8 cellular contexts compared by ENCODE assay signal in genomic region chrX:47561653-47562151, GRCh38. TPM values are rescaled to one million over a fixed set of nuclear protein-coding genes. Genes with fewer than 3 reads are reported as not detected.
DNase-seq lines count a peak whose midpoint lies in the region; FAIRE-seq and TF ChIP-seq lines count a peak whose summit lies in the region.

No MANE protein-coding gene starts in this region.

- FAIRE-seq in H54 (lab: Jason Lieb, UNC) = no peak

- H3K4me3 ChIP-seq in iPS-20b (ENCODE audit: low read length) (peak overlapping the region; percentile 93), stomach (peak overlapping the region; percentile 51 to 64 (median 60))

- peak; percentile 56 for DNase-seq in NCI-H1092 treated with DMSO at 0.1 percent for 48 hours (lab: John Stamatoyannopoulos, UW)
- DNase-seq in NCI-H1092 (lab: John Stamatoyannopoulos, UW) = no peak
- no peak for DNase-seq in stomach
- no peak for DNase-seq in H54 (ENCODE audit: insufficient read length, low spot score)
- DNase-seq in SHP77 (lab: John Stamatoyannopoulos, UW) = no peak
- DNase-seq in COLO829 (ENCODE audit: low spot score) = no peak

- no peak overlapping the region for H3K27ac ChIP-seq in iPS-20b (ENCODE audit: low read length)
- peak overlapping the region; percentile 54 to 96 (median 93) for H3K27ac ChIP-seq in stomach

- peaks cover 8% of the 10 kb centered on the region for H3K36me3 Mint-ChIP-seq in activated naive CD8-positive, alpha-beta T cell

- H3K4me1 ChIP-seq in iPS-20b (ENCODE audit: insufficient read depth, low read length) (no peaks in the 10 kb centered on the region; the same call in 1 of the 2 replicates), stomach (peaks cover 0 to 48% (median 28%) of the 10 kb centered on the region in 4 donors)

- no peak for TF ChIP-seq EP300 in stomach (IDR thresholded peaks at IDR 0.05)

- no peaks in the 10 kb centered on the region for H3K9me3 ChIP-seq in iPS-20b (ENCODE audit: insufficient read depth, low read depth, low read length)
- H3K9me3 ChIP-seq in stomach = no peaks in the 10 kb centered on the region

- no peaks in the 10 kb centered on the region for H3K27me3 ChIP-seq in iPS-20b (ENCODE audit: insufficient read depth, low read length)
- no peaks in the 10 kb centered on the region for H3K27me3 ChIP-seq in stomach

- H3K36me3 ChIP-seq in iPS-20b (ENCODE audit: insufficient read depth, low read depth, low read length) (peaks cover 32% of the 10 kb centered on the region), stomach (peaks cover 0 to 37% (median 35%) of the 10 kb centered on the region in 4 donors)

- no peaks in the 10 kb centered on the region for H3K27me3 Mint-ChIP-seq in activated naive CD8-positive, alpha-beta T cell

- H3K4me3 Mint-ChIP-seq in activated naive CD8-positive, alpha-beta T cell = peak overlapping the region; percentile 94

- intact Hi-C loops in stomach (cut with DNase I; ENCODE audit: low total_unique reads) = no loop called here

- TF ChIP-seq CTCF in stomach (IDR thresholded peaks at IDR 0.05) = no peak

- TF ChIP-seq POLR2A in stomach (IDR thresholded peaks at IDR 0.05) = no peak
- no peak for TF ChIP-seq POLR2A in H54 (IDR thresholded peaks at IDR 0.05; ENCODE audit: low read depth, low read length)

- 2 to 43% (median 3%) methylated on average over 10 of the region's 10 CpGs for WGBS in stomach, 5 donors

- H3K27ac Mint-ChIP-seq in activated naive CD8-positive, alpha-beta T cell = peak overlapping the region; percentile 96

- H3K9me3 Mint-ChIP-seq in activated naive CD8-positive, alpha-beta T cell (ENCODE audit: low read depth) = no peaks in the 10 kb centered on the region

- peak overlapping the region; percentile 82; the same call in 1 of the 2 replicates for H3K9ac ChIP-seq in iPS-20b (ENCODE audit: low read depth, low read length)

- peaks cover 38% of the 10 kb centered on the region for H3K4me1 Mint-ChIP-seq in activated naive CD8-positive, alpha-beta T cell (ENCODE audit: low read depth)

RNA-seq across cellular contexts. Expression of gene ARAF, which starts 0.7 kb away (rescaled TPM):
- 100 to 1,000 TPM in 2 of 5 donors, 10 to 100 TPM in 3; 19.6 to 142 (median 47.8) TPM for total RNA-seq in stomach
- 10 to 100 TPM; 38.7 to 67.8 (median 49.9) TPM for polyA plus RNA-seq in stomach

RNA-seq across cellular contexts. Expression of gene TIMP1, which starts 20.5 kb away (rescaled TPM):
- total RNA-seq in stomach = 100 to 1,000 TPM in 1 of 5 donors, 10 to 100 TPM in 4; 40.0 to 159 (median 93.3) TPM
- polyA plus RNA-seq in stomach = 100 to 1,000 TPM in 2 of 3 donors, 10 to 100 TPM in 1; 86.0 to 237 (median 103) TPM

RNA-seq across cellular contexts. Expression of gene SYN1, which starts 58.0 kb away (rescaled TPM):
- 1 to 10 TPM in 1 of 5 donors, not detected in 4; 1.5 TPM for total RNA-seq in stomach
- polyA plus RNA-seq in stomach = 1 to 10 TPM in 1 of 3 donors, under 1 TPM in 1, not detected in 1; 0.45 to 1.7 TPM
